ENCODE assay signal across 13 cellular contexts in genomic region chr3:23490459-23490858, GRCh38.
A peak's percentile ranks its signal among the peaks of the same experiment; 100 is the strongest.
DNase-seq lines count a peak whose midpoint lies in the region; ATAC-seq and TF ChIP-seq lines count a peak whose summit lies in the region.
"Had no signal": no experiment of that assay in that cellular context is flagged by ENCODE, and none has a peak within 500 bp of the region (broad histone marks: within the 10 kb centered on the region; RNA-seq: fewer than 3 reads in every experiment).

No MANE protein-coding gene starts in this region.

- no peak overlapping the region for H2AFZ ChIP-seq in ACC112 (ENCODE audit: low read length, unreplicated experiment)
- H2AFZ ChIP-seq: neural progenitor cell had no signal

- TF ChIP-seq CTCF in lower leg skin (IDR thresholded peaks at IDR 0.05) (no peak), ovary (IDR thresholded peaks at IDR 0.05) (no peak)

- ATAC-seq in GM21526 (IDR thresholded peaks at IDR 0.05; ENCODE audit: low FRiP score, unreplicated experiment), result no peak
- ATAC-seq: T-cell had no signal

- H3K36me3 ChIP-seq in ACC112 (ENCODE audit: insufficient read depth, low read length), result no peaks in the 10 kb centered on the region
- no peaks in the 10 kb centered on the region for H3K36me3 ChIP-seq in HUES48 (ENCODE audit: control insufficient read depth, insufficient read depth, low read length)
- H3K36me3 ChIP-seq in ovary, result no peaks in the 10 kb centered on the region
- H3K36me3 ChIP-seq: neural progenitor cell had no signal

- no peak overlapping the region for H3K4me3 ChIP-seq in ACC112 (ENCODE audit: low read depth, low read length)
- no peak overlapping the region for H3K4me3 ChIP-seq in HUES48 (ENCODE audit: low read depth, low read length)
- no peak overlapping the region for H3K4me3 ChIP-seq in lower leg skin (ENCODE audit: low read depth, poor library complexity, severe bottlenecking)
- no peak overlapping the region for H3K4me3 ChIP-seq in ovary
- H3K4me3 ChIP-seq: neural progenitor cell had no signal

- peak; percentile 21 for DNase-seq in brain pericyte (ENCODE audit: low read depth, low spot score)
- peak; percentile 85 for DNase-seq in iris pigment epithelial cell (ENCODE audit: low read depth)
- DNase-seq in lower leg skin (ENCODE audit: low spot score in 2 of 2), result no peak
- no peak for DNase-seq in ovary
- DNase-seq in NCI-H1436 treated with DMSO at 0.1 percent for 48 hours (lab: John Stamatoyannopoulos, UW), result no peak
- DNase-seq: activated CD4-positive, alpha-beta T cell treated with anti-CD3 and anti-CD28 coated beads, Interleukin-2, amount 10 ng/mL, durations not matched to agents 7 days and 5 days; NCI-H2171; stimulated activated CD8-positive, alpha-beta memory T cell treated with anti-CD3 and anti-CD28 coated beads, Interleukin-4, amount 100 ng/mL, for 48 hours; T-cell had no signal

- TF ChIP-seq EP300 in ovary (IDR thresholded peaks at IDR 0.05), result no peak

- no peak overlapping the region for H3K9ac ChIP-seq in HUES48 (ENCODE audit: low read depth, low read length)
- H3K9ac ChIP-seq: neural progenitor cell had no signal

- intact Hi-C loops in lower leg skin (cut with DNase I; ENCODE audit: low total_unique reads) (no loop called here), ovary (cut with DNase I) (no loop called here)

- H3K4me1 ChIP-seq in ACC112 (ENCODE audit: control insufficient read depth, insufficient read depth, low read length, unreplicated experiment) (peaks cover 18% of the 10 kb centered on the region), HUES48 (ENCODE audit: control insufficient read depth, insufficient read depth, low read length) (peaks cover 15% of the 10 kb centered on the region), ovary (ENCODE audit: insufficient read depth) (peaks cover 1% of the 10 kb centered on the region)

- H3K9me3 ChIP-seq in HUES48 (ENCODE audit: control insufficient read depth, insufficient read depth, low read length), result peaks cover 8% of the 10 kb centered on the region
- peaks cover 0 to 9% of the 10 kb centered on the region in 2 donors for H3K9me3 ChIP-seq in ovary

- peaks cover 13% of the 10 kb centered on the region for H3K79me2 ChIP-seq in ACC112 (ENCODE audit: control insufficient read depth, insufficient read depth, low read length, unreplicated experiment)

- peak overlapping the region; percentile 20; the same call in 1 of the 2 replicates for H3K27ac ChIP-seq in ACC112 (ENCODE audit: low read depth, low read length)
- peak overlapping the region; percentile 57 for H3K27ac ChIP-seq in HUES48 (ENCODE audit: low read depth, low read length)
- H3K27ac ChIP-seq in ovary, result no peak overlapping the region
- H3K27ac ChIP-seq: neural progenitor cell had no signal

- H3K27me3 ChIP-seq in ACC112 (ENCODE audit: insufficient read depth, low read length) (no peaks in the 10 kb centered on the region), HUES48 (ENCODE audit: control insufficient read depth, insufficient read depth, low read length) (no peaks in the 10 kb centered on the region), ovary (no peaks in the 10 kb centered on the region)
- H3K27me3 ChIP-seq: neural progenitor cell had no signal

- no peak for TF ChIP-seq POLR2A in lower leg skin (IDR thresholded peaks at IDR 0.05)
- TF ChIP-seq POLR2A in ovary (IDR thresholded peaks at IDR 0.05), result no peak

- 40 to 51% methylated on average over 3 of the region's 3 CpGs for WGBS in lower leg skin, 2 donors
- WGBS in ovary, 3 donors, result 50 to 60% (median 51%) methylated on average over 3 of the region's 3 CpGs

Comparison
In these comparisons a context has a peak if more than half of its experiments do, and no peak if none do; other contexts are left out.
1. H3K27ac ChIP-seq: peak in ACC112 (single experiment) and HUES48 (single experiment); none in ovary (0 of 2).
2. DNase-seq: peak in brain pericyte (single experiment) and iris pigment epithelial cell (single experiment); none in lower leg skin (0 of 2), ovary (0 of 5) and NCI-H1436 treated with DMSO at 0.1 percent for 48 hours (single experiment).